ENCODE assay signal across 1 cellular context in genomic region chr10:42640610-42641229, GRCh38.
TF ChIP-seq lines count a peak whose summit lies in the region.

No MANE protein-coding gene starts in this region.

TF ChIP-seq in HCT116, 20 proteins besides CTCF, POLR2A, EP300 and RAD21 (continued from another document):
- TF ChIP-seq ZNF274 (IDR thresholded peaks at IDR 0.05; ENCODE audit: low read depth, low read length) (no peak), JUND (IDR thresholded peaks at IDR 0.05) (no peak), EGR1 (IDR thresholded peaks at IDR 0.05; ENCODE audit: low read depth) (no peak), CEBPB (IDR thresholded peaks at IDR 0.05; ENCODE audit: low read depth) (peak; percentile 32; the same call in 1 of the 2 replicates), SIN3A (IDR thresholded peaks at IDR 0.05; ENCODE audit: low read depth) (no peak)
